ENCODE assay signal across 13 cellular contexts in genomic region chr16:4106516-4106915, GRCh38. TPM values are rescaled to one million over a fixed set of nuclear protein-coding genes. Genes with fewer than 3 reads are reported as not detected.
DNase-seq lines count a peak whose midpoint lies in the region; ATAC-seq and TF ChIP-seq lines count a peak whose summit lies in the region.
"Had no signal": no experiment of that assay in that cellular context is flagged by ENCODE, and none has a peak within 500 bp of the region (broad histone marks: within the 10 kb centered on the region; RNA-seq: fewer than 3 reads in every experiment).

No MANE protein-coding gene starts in this region.

- H2AFZ ChIP-seq in IMR-90 (replicated peaks; ENCODE audit: low read length, poor library complexity) (no peak overlapping the region), trophoblast cell (ENCODE audit: insufficient read depth, low read length, poor library complexity) (no peak overlapping the region), neuronal stem cell (ENCODE audit: low read length) (no peak overlapping the region)

- POLR2A ChIA-PET in IMR-90 (lab: Charles Lee; ENCODE audit: unreplicated experiment): no interaction called here

- H2BK20ac ChIP-seq in IMR-90 (ENCODE audit: low read depth, low read length): no peak overlapping the region

- H3K79me1 ChIP-seq in IMR-90 (ENCODE audit: low read depth in 1 of 2, low read length in 2 of 2) (peaks cover 29 to 80% of the 10 kb centered on the region in 2 experiments), trophoblast cell (ENCODE audit: low read length) (peaks cover 8% of the 10 kb centered on the region), neuronal stem cell (ENCODE audit: low read depth, low read length) (peaks cover 1% of the 10 kb centered on the region)

- H2BK12ac ChIP-seq in trophoblast cell (ENCODE audit: low read length) (no peak overlapping the region), neuronal stem cell (ENCODE audit: low read length) (no peak overlapping the region)

- DNase-seq in IMR-90 (no peak), ascending aorta (ENCODE audit: low spot score in 2 of 2) (no peak), trophoblast cell (no peak), aorta (peak; percentile 2 to 28), 8988T (no peak), neuronal stem cell (ENCODE audit: low spot score) (no peak)
- DNase-seq: CD4-positive, CD25-positive, alpha-beta regulatory T cell; DMS53; GF-D8; HCEC 1CT; HFFc6 had no signal

- TF ChIP-seq CTCF in IMR-90 (conservative IDR thresholded peaks at IDR 0.05; ENCODE audit: low read depth, low read length): no peak
- TF ChIP-seq CTCF in ascending aorta (IDR thresholded peaks at IDR 0.05): no peak

- H3K9me1 ChIP-seq in IMR-90 (ENCODE audit: insufficient read depth, low read length): peaks cover 19% of the 10 kb centered on the region

- no peak for TF ChIP-seq POLR2A in IMR-90 (IDR thresholded peaks at IDR 0.05; ENCODE audit: low read depth, low read length)

- H3K4me3 ChIP-seq in IMR-90 (ENCODE audit: insufficient read depth, low read depth, low read length): no peak overlapping the region
- H3K4me3 ChIP-seq in ascending aorta: no peak overlapping the region
- H3K4me3 ChIP-seq in trophoblast cell (ENCODE audit: low read depth, low read length): no peak overlapping the region
- H3K4me3 ChIP-seq in aorta (ENCODE audit: low read length in 2 of 2): no peak overlapping the region
- H3K4me3 ChIP-seq in neuronal stem cell (ENCODE audit: low read length in 2 of 2): no peak overlapping the region

- H3K23ac ChIP-seq in IMR-90 (ENCODE audit: low read depth, low read length) (0 out of 2 replicates have a peak overlapping the region, but pooled peaks have one; percentile 44), trophoblast cell (ENCODE audit: low read length) (no peak overlapping the region), neuronal stem cell (ENCODE audit: low read depth, low read length, poor library complexity) (no peak overlapping the region)

- ATAC-seq in IMR-90 (ENCODE audit: low read depth) (no peak), aorta (ENCODE audit: low FRiP score) (no peak), HG02642 (IDR thresholded peaks at IDR 0.05; ENCODE audit: poor library complexity, unreplicated experiment) (no peak)

- H2AK5ac ChIP-seq in IMR-90 (ENCODE audit: low read depth, low read length): no peak overlapping the region
- no peak overlapping the region for H2AK5ac ChIP-seq in trophoblast cell (ENCODE audit: low read length)
- H2AK5ac ChIP-seq in neuronal stem cell (ENCODE audit: low read depth, low read length): no peak overlapping the region

- no peak overlapping the region for H2BK15ac ChIP-seq in IMR-90 (ENCODE audit: low read depth, low read length)
- H2BK15ac ChIP-seq in neuronal stem cell (ENCODE audit: low read length): no peak overlapping the region

- dilution Hi-C loops in IMR-90 (cut with HindIII; ENCODE audit: low sequenced_read_pairs, unreplicated experiment): no loop called here

- no peak overlapping the region for H2AK9ac ChIP-seq in IMR-90 (replicated peaks; ENCODE audit: low read depth, low read length, poor library complexity)

- peaks cover 2% of the 10 kb centered on the region for H3K79me2 ChIP-seq in trophoblast cell (ENCODE audit: control insufficient read depth, insufficient read depth, low read length, poor library complexity)

- CTCF ChIA-PET in IMR-90 (lab: Yijun Ruan, JAX): no interaction called here

- WGBS in IMR-90 (ENCODE audit: extremely low coverage in 2 of 2, insufficient read length in 1 of 2), 2 experiments: no CpG with 5 or more reads among the region's 4 CpGs
- no CpG with 5 or more reads among the region's 4 CpGs for WGBS in trophoblast cell (ENCODE audit: extremely low coverage, insufficient coverage, insufficient read length)
- 12 to 23% methylated on average over 4 of the region's 4 CpGs for WGBS in aorta, 2 donors
- no CpG with 5 or more reads among the region's 4 CpGs for WGBS in neuronal stem cell (ENCODE audit: extremely low coverage in 2 of 2, insufficient read length in 2 of 2, insufficient replicate concordance in 1 of 2), 2 donors

- H3K4me1 ChIP-seq in IMR-90 (ENCODE audit: control insufficient read depth, insufficient read depth, low read length): peaks cover 6% of the 10 kb centered on the region; the same call in 1 of the 2 replicates
- H3K4me1 ChIP-seq in ascending aorta: peaks cover under 1 to 18% of the 10 kb centered on the region in 2 donors
- H3K4me1 ChIP-seq in trophoblast cell (ENCODE audit: control insufficient read depth in 1 of 2, insufficient read depth in 2 of 2, low read length in 2 of 2): peaks cover 21 to 31% of the 10 kb centered on the region in 2 experiments
- H3K4me1 ChIP-seq in aorta (ENCODE audit: control insufficient read depth in 1 of 2, insufficient read depth in 2 of 2, low read length in 2 of 2): peaks cover 1 to 3% of the 10 kb centered on the region in 2 donors
- H3K4me1 ChIP-seq in neuronal stem cell (ENCODE audit: control insufficient read depth in 2 of 2, insufficient read depth in 1 of 2, low read depth in 1 of 2, low read length in 2 of 2): peaks cover 2 to 8% of the 10 kb centered on the region in 2 donors

- H3K27ac ChIP-seq in IMR-90 (ENCODE audit: insufficient read depth, low read length): no peak overlapping the region
- peak overlapping the region; percentile 52 to 53 for H3K27ac ChIP-seq in ascending aorta
- H3K27ac ChIP-seq in trophoblast cell (ENCODE audit: low read depth, low read length): peak overlapping the region; percentile 29
- peak overlapping the region in 1 of 2 donors; percentile 20 for H3K27ac ChIP-seq in aorta (ENCODE audit: low read depth in 1 of 2, low read length in 2 of 2)
- H3K27ac ChIP-seq in neuronal stem cell (replicated peaks; ENCODE audit: low read length): no peak overlapping the region
- H3K27ac ChIP-seq: HL-60 had no signal

- H3K56ac ChIP-seq in IMR-90 (ENCODE audit: extremely low read depth, insufficient read depth, low read length): 0 out of 2 replicates have a peak overlapping the region, but pooled peaks have one; percentile 3

- no peak for TF ChIP-seq RAD21 in IMR-90 (IDR thresholded peaks at IDR 0.05; ENCODE audit: low read length)

- H3K14ac ChIP-seq in IMR-90 (replicated peaks; ENCODE audit: low read depth, low read length) (peak overlapping the region; percentile 32; the same call in 1 of the 2 replicates), trophoblast cell (ENCODE audit: low read length) (no peak overlapping the region), neuronal stem cell (ENCODE audit: low read length) (no peak overlapping the region)

- BruUV-seq in IMR-90 (replicated peaks; lab: Mats Ljungman, UMichigan): no TSS peak

- H2BK5ac ChIP-seq in IMR-90 (ENCODE audit: low read depth, low read length, poor library complexity, severe bottlenecking) (no peak overlapping the region), trophoblast cell (ENCODE audit: low read depth, low read length, poor library complexity) (no peak overlapping the region), neuronal stem cell (ENCODE audit: low read length) (no peak overlapping the region)

- H3K27me3 ChIP-seq in IMR-90 (ENCODE audit: control insufficient read depth, insufficient read depth, low read length) (no peaks in the 10 kb centered on the region), ascending aorta (no peaks in the 10 kb centered on the region), trophoblast cell (ENCODE audit: insufficient read depth, low read length) (no peaks in the 10 kb centered on the region), aorta (ENCODE audit: control insufficient read depth in 1 of 2, insufficient read depth in 2 of 2, low read length in 1 of 2) (no peaks in the 10 kb centered on the region), neuronal stem cell (ENCODE audit: control insufficient read depth in 3 of 3, insufficient read depth in 3 of 3, low read depth in 1 of 3, low read length in 3 of 3) (no peaks in the 10 kb centered on the region)

- H4K20me1 ChIP-seq in IMR-90 (ENCODE audit: insufficient read depth, low read length): peaks cover 47% of the 10 kb centered on the region; the same call in 1 of the 2 replicates

- no peak overlapping the region for H3K18ac ChIP-seq in IMR-90 (ENCODE audit: low read depth, low read length)
- no peak overlapping the region for H3K18ac ChIP-seq in trophoblast cell (ENCODE audit: low read length)
- H3K18ac ChIP-seq in neuronal stem cell (ENCODE audit: low read length): no peak overlapping the region

- H4K12ac ChIP-seq in trophoblast cell (ENCODE audit: low read depth, low read length): no peak overlapping the region

- H3K4ac ChIP-seq in IMR-90 (ENCODE audit: low read depth, low read length) (no peak overlapping the region), trophoblast cell (ENCODE audit: low read depth, low read length) (no peak overlapping the region), neuronal stem cell (ENCODE audit: low read length) (no peak overlapping the region)

- H3K4me2 ChIP-seq in IMR-90 (ENCODE audit: low read depth, low read length) (no peak overlapping the region), trophoblast cell (ENCODE audit: low read length) (no peak overlapping the region), neuronal stem cell (ENCODE audit: insufficient read depth, low read length, poor library complexity, severe bottlenecking) (no peak overlapping the region)

- H3K9ac ChIP-seq in IMR-90 (ENCODE audit: low read depth, low read length) (no peak overlapping the region), trophoblast cell (ENCODE audit: low read length) (no peak overlapping the region), neuronal stem cell (ENCODE audit: low read depth, low read length, poor library complexity) (no peak overlapping the region)

- in situ Hi-C loops in IMR-90 (cut with MboI; ENCODE audit: low sequenced_read_pairs): no loop called here

- H4K91ac ChIP-seq in IMR-90 (ENCODE audit: insufficient read depth, low read depth, low read length) (no peak overlapping the region), trophoblast cell (ENCODE audit: low read depth, low read length) (no peak overlapping the region), neuronal stem cell (ENCODE audit: low read depth, low read length, poor library complexity) (no peak overlapping the region)

- H4K5ac ChIP-seq in IMR-90 (ENCODE audit: low read depth, low read length): no peak overlapping the region

- H3K9me3 ChIP-seq in IMR-90 (ENCODE audit: control insufficient read depth, insufficient read depth, low read length) (no peaks in the 10 kb centered on the region), ascending aorta (no peaks in the 10 kb centered on the region), trophoblast cell (ENCODE audit: insufficient read depth, low read depth, low read length) (peaks cover 2% of the 10 kb centered on the region), aorta (ENCODE audit: control insufficient read depth, low read length) (no peaks in the 10 kb centered on the region), neuronal stem cell (replicated peaks in 1 of 2; ENCODE audit: control insufficient read depth in 2 of 2, insufficient read depth in 1 of 2, low read depth in 1 of 2, low read length in 2 of 2) (peaks cover 0 to 3% of the 10 kb centered on the region in 2 donors)

- H4K8ac ChIP-seq in IMR-90 (ENCODE audit: low read depth in 2 of 2, low read length in 2 of 2) (no peak overlapping the region), trophoblast cell (ENCODE audit: low read depth, low read length) (no peak overlapping the region), neuronal stem cell (ENCODE audit: low read depth, low read length) (no peak overlapping the region)

- H3K36me3 ChIP-seq in IMR-90 (ENCODE audit: control insufficient read depth, insufficient read depth, low read length) (peaks cover 14% of the 10 kb centered on the region), ascending aorta (no peaks in the 10 kb centered on the region), trophoblast cell (ENCODE audit: control insufficient read depth in 1 of 2, insufficient read depth in 2 of 2, low read length in 2 of 2) (peaks cover 2 to 6% of the 10 kb centered on the region in 2 experiments), aorta (ENCODE audit: control insufficient read depth in 1 of 2, insufficient read depth in 2 of 2, low read length in 1 of 2) (no peaks in the 10 kb centered on the region), neuronal stem cell (replicated peaks in 1 of 2; ENCODE audit: control insufficient read depth in 2 of 2, insufficient read depth in 2 of 2, low read length in 2 of 2) (no peaks in the 10 kb centered on the region)

- H2BK120ac ChIP-seq in IMR-90 (ENCODE audit: low read depth, low read length) (no peak overlapping the region), trophoblast cell (ENCODE audit: insufficient read depth, low read length, poor library complexity) (no peak overlapping the region), neuronal stem cell (ENCODE audit: low read depth, low read length) (no peak overlapping the region)

- intact Hi-C loops in IMR-90 (cut with micrococcal nuclease) (no loop called here), ascending aorta (cut with DNase I) (no loop called here), aorta (cut with DNase I) (loop anchor here in 1 of 2 donors (10.0 kb wide), 1 partner anchor 52 kb away; no protein-coding TSS in a partner anchor)

RNA-seq across cellular contexts. Expression of gene ADCY9, which starts 9.7 kb away (rescaled TPM):
- 5.4 and 5.6 TPM in 2 replicates for total RNA-seq in IMR-90 (2012; rRNA removed)
- polyA plus RNA-seq in IMR-90 (2012; rRNA removed): 12.5 and 13.5 TPM in 2 replicates
- polyA plus RNA-seq in IMR-90 (2012; cell fraction: cytosol; rRNA removed): 7.6 and 15.1 TPM in 2 replicates
- polyA plus RNA-seq in IMR-90 (2012; cell fraction: nucleus; rRNA removed; ENCODE audit: low replicate concordance): 16.3 and 19.4 TPM in 2 replicates
- total RNA-seq in ascending aorta: 49.7 TPM
- 9.8 and 10.3 TPM in 2 replicates for polyA plus RNA-seq in trophoblast cell (2013)
- total RNA-seq in aorta: 10 to 100 TPM; 30.6 to 40.1 TPM
- 10 to 100 TPM in 1 of 2 donors, 1 to 10 TPM in 1; 7.9 to 18.8 TPM for polyA plus RNA-seq in aorta
- 3.3 TPM for polyA plus RNA-seq in neuronal stem cell (2013, experiment 1 of 2)
- 3.1 TPM for polyA plus RNA-seq in neuronal stem cell (2013, experiment 2 of 2)

Comparison
In these comparisons a context has a peak if more than half of its experiments do, and no peak if none do; other contexts are left out.
1. DNase-seq: peak in aorta (2 of 2); none in IMR-90 (single experiment), ascending aorta (0 of 2), trophoblast cell (0 of 2), 8988T (single experiment) and neuronal stem cell (single experiment).
2. H3K27ac ChIP-seq: peak in ascending aorta (2 of 2) and trophoblast cell (single experiment); none in IMR-90 (single experiment) and neuronal stem cell (single experiment).